Comparison of ENCODE assay signal across 13 cellular contexts in the genomic region with DNA sequence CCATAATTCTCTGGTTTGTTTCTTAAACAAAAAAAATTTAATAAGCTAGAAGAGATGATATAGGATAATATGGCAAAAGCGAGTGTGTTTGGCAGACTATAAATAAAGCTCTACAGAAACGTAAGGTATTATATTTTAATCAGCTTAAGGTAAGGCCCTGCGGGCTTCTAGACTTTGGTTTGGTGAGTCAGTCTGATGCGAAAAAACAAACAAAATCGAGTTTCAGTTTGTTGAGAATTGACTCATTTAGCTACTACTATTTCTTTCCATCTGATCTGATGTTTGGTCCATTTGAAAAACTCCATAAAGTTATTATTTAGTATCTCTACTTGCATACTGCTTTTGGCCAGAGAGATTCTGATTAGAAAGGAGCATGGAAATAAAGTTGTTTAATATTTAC.
DNase-seq lines count a peak whose midpoint lies in the region; ATAC-seq and TF ChIP-seq lines count a peak whose summit lies in the region.
"Had no signal": no experiment of that assay in that cellular context is flagged by ENCODE, and none has a peak within 500 bp of the region (broad histone marks: within the 10 kb centered on the region; RNA-seq: fewer than 3 reads in every experiment).

No MANE protein-coding gene starts in this region.

- TF ChIP-seq CTCF in GM12865 (IDR thresholded peaks at IDR 0.05; ENCODE audit: insufficient read depth, low read depth, low read length, missing control alignments) (no peak), GM20000 (IDR thresholded peaks at IDR 0.05; ENCODE audit: extremely low read depth, missing control alignments) (no peak), GM10266 (IDR thresholded peaks at IDR 0.05; ENCODE audit: control insufficient read depth, insufficient read depth, low read depth, missing control alignments) (no peak)

- DNase-seq in GM12865 (ENCODE audit: low read depth) (peak; percentile 75), GM20000 (ENCODE audit: low spot score) (peak; percentile 24), LHCN-M2 (ENCODE audit: low read depth) (peak; percentile 50), GM10266 (ENCODE audit: extremely low spot score) (no peak), iPS-NIHi7 (ENCODE audit: extremely low spot score) (no peak)
- DNase-seq in stimulated activated CD8-positive, alpha-beta memory T cell treated with anti-CD3 and anti-CD28 coated beads, Interleukin-4, amount 100 ng/mL, for 48 hours, result no peak
- no peak for DNase-seq in activated effector memory CD4-positive, alpha-beta T cell treated with Interleukin-2 at 50 U/mL for 16 hours
- DNase-seq: kidney glomerular epithelial cell; NCI-H226; SHP77; stimulated activated naive CD4-positive, alpha-beta T cell treated with Interleukin-2 at 50 U/mL for 16 hours had no signal

- no peak overlapping the region for H3K4me3 ChIP-seq in GM12865 (ENCODE audit: low read depth, low read length)
- H3K4me3 ChIP-seq: ascending aorta had no signal

- peak; percentile 43 for ATAC-seq in esophagus mucosa

Comparison
In these comparisons a context has a peak if more than half of its experiments do, and no peak if none do; other contexts are left out.
1. DNase-seq: peak in GM12865 (single experiment), GM20000 (single experiment) and LHCN-M2 (single experiment); none in stimulated activated CD8-positive, alpha-beta memory T cell treated with anti-CD3 and anti-CD28 coated beads, Interleukin-4, amount 100 ng/mL, for 48 hours (single experiment), activated effector memory CD4-positive, alpha-beta T cell treated with Interleukin-2 at 50 U/mL for 16 hours (single experiment), GM10266 (single experiment) and iPS-NIHi7 (single experiment).